Comparison of ENCODE assay signal across 11 cellular contexts in genomic region chrX:40085086-40085551, GRCh38. TPM values are rescaled to one million over a fixed set of nuclear protein-coding genes. Genes with fewer than 3 reads are reported as not detected.
DNase-seq lines count a peak whose midpoint lies in the region; FAIRE-seq and TF ChIP-seq lines count a peak whose summit lies in the region.
"Had no signal": no experiment of that assay in that cellular context is flagged by ENCODE, and none has a peak within 500 bp of the region (broad histone marks: within the 10 kb centered on the region; RNA-seq: fewer than 3 reads in every experiment).

No MANE protein-coding gene starts in this region.

- no peak for TF ChIP-seq EP300 in H1 (IDR thresholded peaks at IDR 0.05; ENCODE audit: borderline replicate concordance in 1 of 2, low read depth in 2 of 2, low read length in 2 of 2)

- H3K23ac ChIP-seq in H1 (ENCODE audit: insufficient read length), result no peak overlapping the region

- H2BK15ac ChIP-seq in H1 (ENCODE audit: low read length), result no peak overlapping the region

- peaks cover 0 to 2% (median 0%) of the 10 kb centered on the region in 3 donors for H3K36me3 Mint-ChIP-seq in CD8-positive, alpha-beta memory T cell
- no peaks in the 10 kb centered on the region for H3K36me3 Mint-ChIP-seq in osteocyte (ENCODE audit: unreplicated experiment)
- peaks cover 30% of the 10 kb centered on the region for H3K36me3 Mint-ChIP-seq in activated T-helper 2 cell treated with anti-CD3 and anti-CD28 coated beads, Interferon-gamma antibody, Interleukin-2, Interleukin-4, amounts not matched to agents 10 μg/mL and 5 μg/mL and 100 μg/mL, durations not matched to agents 14 hours and 24 hours and 36 hours (ENCODE audit: low read depth)

- H2BK20ac ChIP-seq in H1 (ENCODE audit: low read length), result no peak overlapping the region

- H3K4me3 Mint-ChIP-seq in CD8-positive, alpha-beta memory T cell, result peak overlapping the region; percentile 31 to 90 (median 77)
- H3K4me3 Mint-ChIP-seq in osteocyte (ENCODE audit: unreplicated experiment), result peak overlapping the region; percentile 44
- no peak overlapping the region for H3K4me3 Mint-ChIP-seq in activated T-helper 2 cell treated with anti-CD3 and anti-CD28 coated beads, Interferon-gamma antibody, Interleukin-2, Interleukin-4, amounts not matched to agents 10 μg/mL and 5 μg/mL and 100 μg/mL, durations not matched to agents 14 hours and 24 hours and 36 hours (ENCODE audit: low read depth)

- no peak for TF ChIP-seq POLR2A in H1 (IDR thresholded peaks at IDR 0.05; ENCODE audit: control extremely low read depth in 1 of 2, low read depth in 2 of 2, low read length in 2 of 2)

- DNase-seq in CD8-positive, alpha-beta memory T cell, result no peak
- peak; percentile 77 for DNase-seq in M059J (ENCODE audit: low read depth)
- no peak for DNase-seq in H1 (ENCODE audit: low read depth in 1 of 2, low spot score in 2 of 2)
- DNase-seq in osteocyte (ENCODE audit: extremely low spot score, unreplicated experiment), result no peak
- DNase-seq in hippocampal formation (lab: John Stamatoyannopoulos, UW), result no peak
- DNase-seq in activated T-helper 2 cell treated with anti-CD3 and anti-CD28 coated beads, Interferon-gamma antibody, Interleukin-2, Interleukin-4, amounts not matched to agents 10 μg/mL and 5 μg/mL and 100 μg/mL, durations not matched to agents 14 hours and 24 hours and 36 hours (ENCODE audit: low spot score), result no peak
- no peak for DNase-seq in NCI-H510A (lab: John Stamatoyannopoulos, UW)
- DNase-seq in effector CD4-positive, alpha-beta T cell, result no peak
- DNase-seq: midbrain; NK-92 treated with Interleukin-12 subunit alpha and Interleukin-12 subunit beta, amount 100 ng/mL, for 24 hours had no signal

- no peak overlapping the region for H2AK5ac ChIP-seq in H1 (ENCODE audit: low read depth, low read length)

- no peak overlapping the region for H4K8ac ChIP-seq in H1 (ENCODE audit: extremely low read depth, insufficient read depth, low read length)

- no peaks in the 10 kb centered on the region for H3K27me3 ChIP-seq in CD8-positive, alpha-beta memory T cell (ENCODE audit: insufficient read depth, low read length, poor library complexity, severe bottlenecking)
- peaks cover 0 to 37% (median 14%) of the 10 kb centered on the region in 4 experiments; a peak in 5 of 7 replicates for H3K27me3 ChIP-seq in H1 (replicated peaks in 1 of 4; ENCODE audit: control insufficient read depth in 3 of 4, extremely low read depth in 1 of 4, insufficient read depth in 3 of 4, low read length in 3 of 4)

- no peaks in the 10 kb centered on the region for H3K36me3 ChIP-seq in CD8-positive, alpha-beta memory T cell (ENCODE audit: insufficient read depth, low read length)
- no peaks in the 10 kb centered on the region for H3K36me3 ChIP-seq in H1 (ENCODE audit: control insufficient read depth in 2 of 4, insufficient read depth in 4 of 4, low read length in 3 of 4)

- H2AFZ ChIP-seq in H1 (ENCODE audit: low read length), result no peak overlapping the region

- CTCF ChIA-PET in CD8-positive, alpha-beta memory T cell (lab: Charles Lee), result interaction anchor here (2.8 kb wide), 1 partner anchor 12 kb away, joined by 6 read pairs; no protein-coding TSS in a partner anchor
- CTCF ChIA-PET in H1 (lab: Charles Lee; ENCODE audit: partially characterized antibody), result no interaction called here

- H3K27me3 Mint-ChIP-seq in CD8-positive, alpha-beta memory T cell, result peaks cover 0 to 24% of the 10 kb centered on the region in 2 donors
- no peaks in the 10 kb centered on the region for H3K27me3 Mint-ChIP-seq in osteocyte (ENCODE audit: unreplicated experiment)
- H3K27me3 Mint-ChIP-seq in activated T-helper 2 cell treated with anti-CD3 and anti-CD28 coated beads, Interferon-gamma antibody, Interleukin-2, Interleukin-4, amounts not matched to agents 10 μg/mL and 5 μg/mL and 100 μg/mL, durations not matched to agents 14 hours and 24 hours and 36 hours (ENCODE audit: low read depth), result no peaks in the 10 kb centered on the region

- peaks cover 2% of the 10 kb centered on the region; the same call in 1 of the 2 replicates for H3K79me1 ChIP-seq in H1 (ENCODE audit: low read depth, low read length)

- POLR2A ChIA-PET in CD8-positive, alpha-beta memory T cell (lab: Charles Lee), result interaction anchor here (0.6 kb wide), 1 partner anchor 12 kb away, joined by 3 read pairs; no protein-coding TSS in a partner anchor
- POLR2A ChIA-PET in H1 (lab: Charles Lee; ENCODE audit: partially characterized antibody), result interaction anchor here (0.8 to 29.1 kb wide), 6 partner anchors 8 to 64 kb away, joined by 3 to 509 read pairs (median 3); partner anchors contain the start of gene BCOR

- intact Hi-C loops in activated T-helper 2 cell treated with anti-CD3 and anti-CD28 coated beads, Interferon-gamma antibody, Interleukin-2, Interleukin-4, amounts not matched to agents 10 μg/mL and 5 μg/mL and 100 μg/mL, durations not matched to agents 14 hours and 24 hours and 36 hours (cut with micrococcal nuclease), result no loop called here

- H3K4me1 Mint-ChIP-seq in CD8-positive, alpha-beta memory T cell, result peaks cover 56 to 86% (median 79%) of the 10 kb centered on the region in 3 donors
- H3K4me1 Mint-ChIP-seq in osteocyte (ENCODE audit: unreplicated experiment), result peaks cover 79% of the 10 kb centered on the region
- H3K4me1 Mint-ChIP-seq in activated T-helper 2 cell treated with anti-CD3 and anti-CD28 coated beads, Interferon-gamma antibody, Interleukin-2, Interleukin-4, amounts not matched to agents 10 μg/mL and 5 μg/mL and 100 μg/mL, durations not matched to agents 14 hours and 24 hours and 36 hours (ENCODE audit: low read depth), result peaks cover 45% of the 10 kb centered on the region

- no peak overlapping the region for H3K4ac ChIP-seq in H1 (replicated peaks; ENCODE audit: insufficient read length, low read depth, low read length)

- no peak for TF ChIP-seq CTCF in H1 (IDR thresholded peaks at IDR 0.05; ENCODE audit: control extremely low read depth in 1 of 3, insufficient read depth in 1 of 3, low read depth in 1 of 3, low read length in 3 of 3)
- TF ChIP-seq CTCF in osteocyte (IDR thresholded peaks at IDR 0.05), result no peak

- H3K9me3 Mint-ChIP-seq in CD8-positive, alpha-beta memory T cell, result no peaks in the 10 kb centered on the region
- H3K9me3 Mint-ChIP-seq in osteocyte (ENCODE audit: unreplicated experiment), result no peaks in the 10 kb centered on the region
- H3K9me3 Mint-ChIP-seq in activated T-helper 2 cell treated with anti-CD3 and anti-CD28 coated beads, Interferon-gamma antibody, Interleukin-2, Interleukin-4, amounts not matched to agents 10 μg/mL and 5 μg/mL and 100 μg/mL, durations not matched to agents 14 hours and 24 hours and 36 hours, result no peaks in the 10 kb centered on the region

- no peak overlapping the region for H4K5ac ChIP-seq in H1 (ENCODE audit: insufficient read length, low read depth, low read length)

- no peak overlapping the region for H3K27ac ChIP-seq in CD8-positive, alpha-beta memory T cell (ENCODE audit: low read depth, low read length)
- no peak overlapping the region for H3K27ac ChIP-seq in H1 (ENCODE audit: low read depth, low read length)

- H3K4me1 ChIP-seq in CD8-positive, alpha-beta memory T cell (ENCODE audit: insufficient read depth, low read length), result peaks cover 51% of the 10 kb centered on the region
- H3K4me1 ChIP-seq in H1 (replicated peaks in 1 of 4; ENCODE audit: control insufficient read depth in 3 of 4, insufficient read depth in 4 of 4, low read length in 3 of 4), result peaks cover 17 to 59% (median 41%) of the 10 kb centered on the region in 4 experiments

- no peak overlapping the region for H3K18ac ChIP-seq in H1 (ENCODE audit: extremely low read depth, low read length)

- no peak overlapping the region for H4K91ac ChIP-seq in H1 (replicated peaks; ENCODE audit: insufficient read length, low read length)

- no peak for TF ChIP-seq RAD21 in H1 (IDR thresholded peaks at IDR 0.05 in 1 of 2, conservative IDR thresholded peaks at IDR 0.05 in 1 of 2; ENCODE audit: low read depth in 2 of 2, low read length in 2 of 2)

- 40% methylated on average over 17 of the region's 20 CpGs; no CpG with 5 or more reads in 1 of the 2 experiments for WGBS in H1 (ENCODE audit: extremely low coverage in 1 of 2, insufficient coverage in 1 of 2, insufficient read length in 1 of 2, insufficient replicate concordance in 2 of 2, low coverage in 1 of 2, low lambda C conversion rate in 2 of 2, missing lambda C conversion rate in 1 of 2), 2 experiments

- H3K4me2 ChIP-seq in H1 (ENCODE audit: insufficient read depth in 1 of 2, low read depth in 2 of 2, low read length in 2 of 2), result peak overlapping the region; percentile 49 to 81

- H2BK120ac ChIP-seq in H1 (replicated peaks; ENCODE audit: low read depth, low read length), result no peak overlapping the region

- H3K9me3 ChIP-seq in CD8-positive, alpha-beta memory T cell (ENCODE audit: low read length), result no peaks in the 10 kb centered on the region
- no peaks in the 10 kb centered on the region for H3K9me3 ChIP-seq in H1 (ENCODE audit: insufficient read depth in 2 of 2, low read depth in 1 of 2, low read length in 1 of 2)

- peak overlapping the region in 1 of 8 donors; percentile 77 for H3K27ac Mint-ChIP-seq in CD8-positive, alpha-beta memory T cell
- peak overlapping the region; percentile 59 for H3K27ac Mint-ChIP-seq in osteocyte (ENCODE audit: unreplicated experiment)
- no peak overlapping the region for H3K27ac Mint-ChIP-seq in activated T-helper 2 cell treated with anti-CD3 and anti-CD28 coated beads, Interferon-gamma antibody, Interleukin-2, Interleukin-4, amounts not matched to agents 10 μg/mL and 5 μg/mL and 100 μg/mL, durations not matched to agents 14 hours and 24 hours and 36 hours

- H3K4me3 ChIP-seq in CD8-positive, alpha-beta memory T cell (ENCODE audit: low read length), result no peak overlapping the region
- peak overlapping the region in 1 of 4 experiments; percentile 61; a peak in 2 of 8 replicates for H3K4me3 ChIP-seq in H1 (ENCODE audit: extremely low read depth in 1 of 4, insufficient read depth in 2 of 4, low read depth in 3 of 4, low read length in 4 of 4)
- H3K4me3 ChIP-seq: GM12878 had no signal

- no peak overlapping the region for H2BK12ac ChIP-seq in H1 (ENCODE audit: low read depth, low read length)

- no peak overlapping the region for H3K9ac ChIP-seq in H1 (replicated peaks in 1 of 4; ENCODE audit: extremely low read depth in 1 of 4, low read depth in 3 of 4, low read length in 3 of 4)

- H3K14ac ChIP-seq in H1 (ENCODE audit: insufficient read length), result no peak overlapping the region

- H3K79me2 ChIP-seq in H1 (ENCODE audit: control insufficient read depth in 1 of 2, insufficient read depth in 2 of 2, low read length in 2 of 2), result peaks cover 5 to 92% of the 10 kb centered on the region in 2 experiments; a peak in 3 of 4 replicates

- FAIRE-seq in H1 (lab: Jason Lieb, UNC), result no peak
- FAIRE-seq: GM12878 had no signal

- H3K23me2 ChIP-seq in H1 (ENCODE audit: low read depth, low read length), result peaks cover 4% of the 10 kb centered on the region; the same call in 1 of the 2 replicates

- no peak overlapping the region for H3K56ac ChIP-seq in H1 (replicated peaks; ENCODE audit: insufficient read length, low read depth, low read length)

- no peak overlapping the region for H2BK5ac ChIP-seq in H1 (ENCODE audit: low read depth, low read length)

- H4K20me1 ChIP-seq in H1 (replicated peaks in 1 of 2; ENCODE audit: control insufficient read depth in 1 of 2, insufficient read depth in 2 of 2, low read length in 2 of 2), result peaks cover 47 to 48% of the 10 kb centered on the region in 2 experiments

RNA-seq across cellular contexts. Expression of gene BCOR, which starts 12.6 kb away (rescaled TPM):
- total RNA-seq in CD8-positive, alpha-beta memory T cell, result 10 to 100 TPM; 62.6 to 67.7 TPM
- 7.2 TPM for polyA plus RNA-seq in CD8-positive, alpha-beta memory T cell
- total RNA-seq in M059J (2014; rRNA removed; shearing (Covaris generic)), result 35.5 and 50.6 TPM in 2 replicates
- 50.8 and 54.7 TPM in 2 replicates for total RNA-seq in H1 (2021; fragmentation: NEBNext Ultra II Directional; extraction: Animal tissue kit (Norgen Biotek cat#: 25700))
- polyA plus RNA-seq in H1 (2011; rRNA removed), result 25.0 and 38.7 TPM in 2 replicates
- polyA plus RNA-seq in H1 (2011; cell fraction: cytosol; rRNA removed), result 23.7 TPM
- 71.8 TPM for polyA plus RNA-seq in H1 (2011; cell fraction: nucleus; rRNA removed)
- polyA plus RNA-seq in H1 (2012, experiment 1 of 2), result 30.9 to 39.5 TPM (median 38.0 TPM) in 4 replicates
- 13.5 TPM for polyA plus RNA-seq in H1 (2012, experiment 2 of 2)
- polyA plus RNA-seq in H1 (2013, experiment 1 of 2), result 27.2 TPM
- 25.2 TPM for polyA plus RNA-seq in H1 (2013, experiment 2 of 2)
- 34.2 and 37.3 TPM in 2 replicates for polyA minus RNA-seq in H1 (2011; rRNA and poly(A)+ RNA removed)
- 61.1 TPM for polyA minus RNA-seq in H1 (2011; cell fraction: cytosol; rRNA and poly(A)+ RNA removed)
- polyA minus RNA-seq in H1 (2011; cell fraction: nucleus; rRNA and poly(A)+ RNA removed), result 51.4 TPM
- total RNA-seq in osteocyte, result 24.1 and 24.8 TPM in 2 replicates
- 74.6 and 82.2 TPM in 2 replicates for total RNA-seq in activated T-helper 2 cell treated with anti-CD3 and anti-CD28 coated beads, Interferon-gamma antibody, Interleukin-2, Interleukin-4, amounts not matched to agents 10 μg/mL and 5 μg/mL and 100 μg/mL, durations not matched to agents 14 hours and 24 hours and 36 hours
